Comparison of ENCODE assay signal across 8 cellular contexts in the genomic region with DNA sequence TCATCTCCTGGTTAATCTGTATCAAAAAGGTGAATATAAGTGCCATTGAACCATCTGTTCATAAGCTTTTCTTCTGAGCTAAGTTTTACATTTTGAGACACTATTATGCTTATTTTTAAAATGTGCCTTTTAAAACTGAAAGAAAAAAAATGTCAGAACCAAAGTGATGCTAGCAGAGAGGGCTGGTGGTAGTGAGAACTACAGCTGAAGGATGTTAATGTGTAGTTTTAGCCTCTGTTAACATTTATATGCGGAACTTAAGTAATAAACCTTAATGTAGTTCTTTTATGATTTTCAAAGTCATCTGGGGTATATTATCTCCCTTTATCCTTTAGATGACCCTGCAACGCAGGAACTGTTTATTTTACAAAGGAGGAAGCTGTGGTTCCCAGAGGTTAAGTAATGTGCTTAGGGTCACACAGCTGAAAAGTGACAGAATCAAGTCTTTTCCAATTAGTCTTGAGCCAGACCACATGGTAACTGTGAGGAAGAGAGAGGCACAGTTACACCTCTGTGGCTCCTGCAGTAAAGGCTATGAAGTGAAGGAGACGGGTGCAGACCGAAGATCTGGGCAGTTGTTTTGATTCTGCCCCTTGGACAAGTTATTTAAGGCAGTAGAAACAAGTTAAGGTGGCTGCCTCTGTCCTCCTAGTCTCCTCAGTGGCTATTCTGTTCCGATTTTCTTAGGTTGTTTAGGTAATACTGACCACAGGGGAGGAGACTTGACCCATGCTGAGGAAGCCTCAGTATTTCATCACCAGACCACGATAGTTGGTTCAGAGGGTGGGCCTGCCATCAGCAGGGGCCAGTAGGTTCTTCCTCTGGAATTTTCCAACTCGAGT. TPM values are rescaled to one million over a fixed set of nuclear protein-coding genes. Genes with fewer than 3 reads are reported as not detected.
DNase-seq lines count a peak whose midpoint lies in the region; ATAC-seq, FAIRE-seq and TF ChIP-seq lines count a peak whose summit lies in the region.

No MANE protein-coding gene starts in this region.

- FAIRE-seq in astrocyte (lab: Jason Lieb, UNC): peak; percentile 58
- no peak for FAIRE-seq in HTR-8/SVneo (lab: Jason Lieb, UNC)

- no peak for TF ChIP-seq CTCF in astrocyte (IDR thresholded peaks at IDR 0.05; ENCODE audit: insufficient read depth, low read depth, low read length)

- H3K4me1 Mint-ChIP-seq in astrocyte (ENCODE audit: low read depth, unreplicated experiment): peaks cover 13% of the 10 kb centered on the region

- H3K79me2 ChIP-seq in astrocyte (ENCODE audit: insufficient read depth, low read length): no peaks in the 10 kb centered on the region

- H3K27me3 Mint-ChIP-seq in astrocyte (ENCODE audit: low read depth, unreplicated experiment): no peaks in the 10 kb centered on the region

- no peaks in the 10 kb centered on the region for H3K9me3 Mint-ChIP-seq in astrocyte (ENCODE audit: unreplicated experiment)

- peaks cover 11% of the 10 kb centered on the region for H3K4me1 ChIP-seq in astrocyte (ENCODE audit: insufficient read depth, low read length)

- H3K9ac ChIP-seq in astrocyte (ENCODE audit: low read length): no peak overlapping the region

- peak; percentile 73 for ATAC-seq in Right ventricle myocardium superior (ENCODE audit: poor library complexity)
- peak; percentile 76 for ATAC-seq in HG03460 (IDR thresholded peaks at IDR 0.05; ENCODE audit: unreplicated experiment)
- no peak for ATAC-seq in GM21526 (IDR thresholded peaks at IDR 0.05; ENCODE audit: low FRiP score, unreplicated experiment)

- H3K4me3 ChIP-seq in astrocyte (ENCODE audit: insufficient read depth, low read depth, low read length): no peak overlapping the region

- H3K27ac Mint-ChIP-seq in astrocyte (ENCODE audit: unreplicated experiment): no peak overlapping the region

- H4K20me1 ChIP-seq in astrocyte (ENCODE audit: insufficient read depth, low read length): no peaks in the 10 kb centered on the region

- no peak overlapping the region for H2AFZ ChIP-seq in astrocyte (ENCODE audit: low read depth, low read length)

- H3K36me3 Mint-ChIP-seq in astrocyte (ENCODE audit: low read depth, unreplicated experiment): peaks cover 2% of the 10 kb centered on the region

- H3K36me3 ChIP-seq in astrocyte (ENCODE audit: insufficient read depth, low read length): no peaks in the 10 kb centered on the region

- DNase-seq in Right ventricle myocardium superior (no peak), cardiac septum (ENCODE audit: low spot score) (no peak), astrocyte (ENCODE audit: low read depth) (peak; percentile 82), non-pigmented ciliary epithelial cell (ENCODE audit: low read depth) (peak; percentile 87), HTR-8/SVneo (ENCODE audit: insufficient read length, low spot score) (no peak), LoVo (ENCODE audit: low spot score) (no peak)

- peak overlapping the region; percentile 68 for H3K4me2 ChIP-seq in astrocyte (ENCODE audit: low read length)

- no peak overlapping the region for H3K27ac ChIP-seq in astrocyte (ENCODE audit: low read depth, low read length)

- H3K9me3 ChIP-seq in astrocyte (ENCODE audit: insufficient read depth, low read depth, low read length): no peaks in the 10 kb centered on the region

- H3K27me3 ChIP-seq in astrocyte (ENCODE audit: insufficient read depth, low read length): no peaks in the 10 kb centered on the region

- intact Hi-C loops in Right ventricle myocardium superior (cut with DNase I) (no loop called here), cardiac septum (cut with DNase I) (no loop called here)

- H3K4me3 Mint-ChIP-seq in astrocyte (ENCODE audit: unreplicated experiment): no peak overlapping the region

RNA-seq across cellular contexts. Expression of gene GNG2, which starts 23.9 kb away (rescaled TPM):
- total RNA-seq in Right ventricle myocardium superior: 10.3 TPM
- 7.0 TPM for total RNA-seq in cardiac septum
- 7.3 and 8.1 TPM in 2 replicates for total RNA-seq in astrocyte

Comparison
In these comparisons a context has a peak if more than half of its experiments do, and no peak if none do; other contexts are left out.
1. DNase-seq: peak in astrocyte (single experiment) and non-pigmented ciliary epithelial cell (single experiment); none in Right ventricle myocardium superior (single experiment), cardiac septum (single experiment), HTR-8/SVneo (single experiment) and LoVo (single experiment).